Comparison of ENCODE assay signal across 24 cellular contexts in the genomic region with DNA sequence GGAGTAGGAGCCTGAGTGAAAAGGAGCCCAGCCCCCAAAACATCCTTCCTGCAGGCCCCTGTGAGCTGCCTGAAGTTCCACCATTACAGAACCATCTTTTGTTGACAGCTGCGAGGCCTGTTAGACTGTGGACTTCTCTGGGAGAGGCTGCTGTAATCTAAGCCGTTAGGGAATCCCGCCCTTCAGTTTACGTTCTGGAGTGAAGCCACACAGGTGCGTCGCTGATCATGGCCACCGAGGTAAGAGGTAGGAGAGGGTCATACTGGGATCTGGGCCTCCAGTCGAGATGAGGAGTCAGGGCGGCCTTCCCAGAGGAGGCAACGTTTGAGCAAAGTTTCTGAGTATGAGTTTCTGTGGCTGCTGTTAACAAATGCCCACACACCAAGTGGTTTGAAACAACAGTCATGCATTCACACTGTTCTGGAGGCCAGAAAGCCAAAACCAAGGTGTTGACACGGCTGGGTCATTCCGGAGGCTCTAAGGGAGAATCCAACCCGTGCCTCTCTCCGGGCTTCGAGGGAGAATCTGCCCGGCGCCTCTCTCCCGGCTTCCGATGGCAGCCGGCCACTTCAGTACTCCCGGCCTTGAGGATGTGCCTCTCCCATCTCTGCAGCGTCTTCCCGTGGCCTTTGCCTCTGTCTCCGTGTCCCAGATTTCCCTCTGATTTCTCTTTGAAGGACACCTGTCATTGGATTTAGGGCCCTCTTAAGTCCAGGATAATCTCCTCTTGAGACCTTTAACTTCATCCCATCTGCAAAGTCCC. TPM values are rescaled to one million over a fixed set of nuclear protein-coding genes. Genes with fewer than 3 reads are reported as not detected.
"Had no signal": no experiment of that assay in that cellular context is flagged by ENCODE, and none has a peak within 500 bp of the region (broad histone marks: within the 10 kb centered on the region; RNA-seq: fewer than 3 reads in every experiment).

No MANE protein-coding gene starts in this region.

- H3K36me3 ChIP-seq: cardiac muscle cell, left lung had no signal

- ATAC-seq: activated CD8-positive, alpha-beta memory T cell treated with anti-CD3 and anti-CD28 coated beads, Interleukin-2, amount 10 ng/mL, durations not matched to agents 7 days and 5 days; activated CD8-positive, alpha-beta T cell treated with anti-CD3 and anti-CD28 coated beads for 36 hours; foreskin keratinocyte; left lung; sciatic nerve; SK-N-SH treated with all-trans-retinoic acid at 6 μM for 48 hours; stimulated activated memory B cell treated with anti-CD40 and anti-IgM and Interleukin-4, amounts not matched to agents 10 μg/mL and 1 μg/mL and 100 μg/mL, for 72 hours had no signal

- H3K27me3 ChIP-seq: left lung had no signal

- H3K4me2 ChIP-seq: smooth muscle cell had no signal

- DNase-seq: activated CD4-positive, alpha-beta T cell treated with anti-CD3 and anti-CD28 coated beads, Interleukin-2, amount 10 ng/mL, durations not matched to agents 7 days and 5 days; activated CD4-positive, CD25-positive, alpha-beta regulatory T cell; activated CD8-positive, alpha-beta memory T cell treated with anti-CD3 and anti-CD28 coated beads, Interleukin-2, amount 10 ng/mL, durations not matched to agents 7 days and 5 days; activated CD8-positive, alpha-beta T cell treated with anti-CD3 and anti-CD28 coated beads for 36 hours; activated effector memory CD4-positive, alpha-beta T cell treated with anti-CD3 and anti-CD28 coated beads, Interleukin-2, amount 50 U/mL, for 16 hours; activated naive CD4-positive, alpha-beta T cell treated with anti-CD3 and anti-CD28 coated beads, Interleukin-2, amount 10 ng/mL, durations not matched to agents 7 days and 5 days; activated T-cell treated with anti-CD3 and anti-CD28 coated beads for 4 hours; effector CD4-positive, alpha-beta T cell; foreskin keratinocyte; kidney; left lung; mammary epithelial cell; nephron progenitor cell; occipital lobe; stimulated activated CD4-positive, alpha-beta T cell treated with anti-CD3 and anti-CD28 coated beads, Interleukin-15, amount 100 ng/mL, for 24 hours; T-helper 1 cell; T-helper 9 cell had no signal

- H3K4me3 ChIP-seq: cardiac muscle cell, left lung, smooth muscle cell had no signal

- H3K27ac ChIP-seq: cardiac muscle cell, foreskin keratinocyte, left lung had no signal

- H3K4me1 ChIP-seq: foreskin keratinocyte had no signal

RNA-seq across cellular contexts. Expression of a gene that starts 26.6 kb away (rescaled TPM):
- total RNA-seq: activated CD4-positive, alpha-beta T cell treated with anti-CD3 and anti-CD28 coated beads, Interleukin-2, amount 10 ng/mL, durations not matched to agents 7 days and 5 days; activated CD8-positive, alpha-beta memory T cell treated with anti-CD3 and anti-CD28 coated beads, Interleukin-2, amount 10 ng/mL, durations not matched to agents 7 days and 5 days; activated CD8-positive, alpha-beta T cell treated with anti-CD3 and anti-CD28 coated beads for 36 hours; cardiac muscle cell; glomerular endothelial cell; renal cortical epithelial cell had no signal
- polyA plus RNA-seq: mammary epithelial cell had no signal

RNA-seq across cellular contexts. Expression of a gene that starts 47.0 kb away (rescaled TPM):
- total RNA-seq: activated CD4-positive, alpha-beta T cell treated with anti-CD3 and anti-CD28 coated beads, Interleukin-2, amount 10 ng/mL, durations not matched to agents 7 days and 5 days; activated CD8-positive, alpha-beta memory T cell treated with anti-CD3 and anti-CD28 coated beads, Interleukin-2, amount 10 ng/mL, durations not matched to agents 7 days and 5 days; activated CD8-positive, alpha-beta T cell treated with anti-CD3 and anti-CD28 coated beads for 36 hours; foreskin keratinocyte; glomerular endothelial cell; mammary epithelial cell had no signal
- polyA plus RNA-seq: foreskin keratinocyte, mammary epithelial cell had no signal
